1 cellular context compared by ENCODE assay signal in genomic region chr3:179651687-179652466, GRCh38.
TF ChIP-seq lines count a peak whose summit lies in the region.

No MANE protein-coding gene starts in this region.

TF ChIP-seq in HepG2, 621 proteins besides CTCF, POLR2A, EP300 and RAD21:
- TF ChIP-seq LBX2 (CRISPR knock-in tag; IDR thresholded peaks at IDR 0.05; ENCODE audit: borderline replicate concordance) (no peak), NR2C2 (CRISPR knock-in tag; IDR thresholded peaks at IDR 0.05; ENCODE audit: borderline replicate concordance) (0 out of 2 replicates have a peak, but pooled peaks have one; percentile 0), ZNF20 (CRISPR knock-in tag; IDR thresholded peaks at IDR 0.05) (no peak), ZNF674 (CRISPR knock-in tag; IDR thresholded peaks at IDR 0.05; ENCODE audit: low read depth) (no peak), ZNF878 (CRISPR knock-in tag; IDR thresholded peaks at IDR 0.05) (peak; percentile 12; the same call in 1 of the 2 replicates)
TF ChIP-seq in HepG2: peak in this region for 2.
